In genomic region chr17:50476545-50477315, GRCh38 we compare ENCODE assay signal across 26 cellular contexts. TPM values are rescaled to one million over a fixed set of nuclear protein-coding genes. Genes with fewer than 3 reads are reported as not detected.
DNase-seq lines count a peak whose midpoint lies in the region; ATAC-seq, FAIRE-seq and TF ChIP-seq lines count a peak whose summit lies in the region.
"Had no signal": no experiment of that assay in that cellular context is flagged by ENCODE, and none has a peak within 500 bp of the region (broad histone marks: within the 10 kb centered on the region; RNA-seq: fewer than 3 reads in every experiment).

No MANE protein-coding gene starts in this region.

- H3K9me3 Mint-ChIP-seq in progenitor cell of endocrine pancreas (ENCODE audit: low read depth) = no peaks in the 10 kb centered on the region
- H3K9me3 Mint-ChIP-seq: CD8-positive, alpha-beta T cell had no signal

- H3K4me3 ChIP-seq in HUES6 (ENCODE audit: low read depth, low read length) (peak overlapping the region; percentile 32), HepG2 (replicated peaks in 1 of 3; ENCODE audit: insufficient read depth in 1 of 3, low read depth in 2 of 3, low read length in 3 of 3) (no peak overlapping the region)
- H3K4me3 ChIP-seq: gastrocnemius medialis, left lung, thyroid gland had no signal

- peak overlapping the region; percentile 21 for H2AFZ ChIP-seq in HepG2 (ENCODE audit: low read length)

- H3K27ac Mint-ChIP-seq in progenitor cell of endocrine pancreas = no peak overlapping the region
- H3K27ac Mint-ChIP-seq: activated CD8-positive, alpha-beta T cell treated with anti-CD3 and anti-CD28 coated beads, Interleukin-2, amount 10 ng/mL, durations not matched to agents 7 days and 5 days; CD8-positive, alpha-beta T cell had no signal

- TF ChIP-seq CTCF in HepG2 (CRISPR knock-in tag; IDR thresholded peaks at IDR 0.05) (no peak), progenitor cell of endocrine pancreas (IDR thresholded peaks at IDR 0.05; ENCODE audit: unreplicated experiment) (no peak)

- WGBS in HepG2 (ENCODE audit: low lambda C conversion rate) = 63% methylated on average over 18 of the region's 18 CpGs

- H3K9me3 ChIP-seq in HUES6 (ENCODE audit: control insufficient read depth, insufficient read depth, low read depth, low read length) (no peaks in the 10 kb centered on the region), HepG2 (ENCODE audit: low read length) (no peaks in the 10 kb centered on the region)
- H3K9me3 ChIP-seq: gastrocnemius medialis, left lung, SK-N-SH, thyroid gland had no signal

- TF ChIP-seq EP300 in HepG2 (IDR thresholded peaks at IDR 0.05; ENCODE audit: low read depth in 2 of 2, low read length in 2 of 2) = 0 out of 4 replicates have a peak, but pooled peaks of 1 of the 2 experiments have one; percentile 22
- TF ChIP-seq EP300 in HepG2 (CRISPR knock-in tag; IDR thresholded peaks at IDR 0.05; ENCODE audit: borderline replicate concordance) = no peak

- H3K9ac ChIP-seq in HUES6 (ENCODE audit: low read length) (no peak overlapping the region), HepG2 (ENCODE audit: insufficient read depth, low read depth, low read length) (peak overlapping the region; percentile 12; the same call in 1 of the 2 replicates)
- H3K9ac ChIP-seq: SK-N-SH had no signal

- H4K20me1 ChIP-seq in HepG2 (ENCODE audit: insufficient read depth, low read length) = peaks cover 4% of the 10 kb centered on the region; the same call in 1 of the 2 replicates

- peak in 1 of 2 experiments; percentile 32; a peak in 1 of 4 replicates for TF ChIP-seq POLR2A in HepG2 (IDR thresholded peaks at IDR 0.05; ENCODE audit: insufficient read depth in 1 of 2, low read depth in 2 of 2, low read length in 2 of 2)

- CTCF ChIA-PET in HepG2 (lab: Yijun Ruan, JAX; ENCODE audit: low intra/inter-chr PET ratio, low total read pairs) = interaction anchor here (3.0 kb wide), 1 partner anchor 48 kb away, joined by 20 read pairs; no protein-coding TSS in a partner anchor

- POLR2A ChIA-PET in HepG2 (lab: Yijun Ruan, JAX) = interaction anchor here (0.7 to 1.4 kb wide), 2 partner anchors 17 to 79 kb away, joined by 3 to 5 read pairs; partner anchors contain the start of gene LRRC59

- H3K4me1 ChIP-seq in HUES6 (ENCODE audit: control insufficient read depth, insufficient read depth, low read length) (peaks cover 11% of the 10 kb centered on the region), HepG2 (ENCODE audit: insufficient read depth, low read length) (peaks cover 47% of the 10 kb centered on the region)

- H3K27me3 Mint-ChIP-seq in progenitor cell of endocrine pancreas = peaks cover 9% of the 10 kb centered on the region

- peaks cover 5% of the 10 kb centered on the region for H3K36me3 ChIP-seq in HUES6 (ENCODE audit: control insufficient read depth, insufficient read depth, low read length)
- H3K36me3 ChIP-seq in HepG2 (replicated peaks in 1 of 2; ENCODE audit: control insufficient read depth in 1 of 2, insufficient read depth in 2 of 2, low read length in 2 of 2) = peaks cover 13% of the 10 kb centered on the region in 2 experiments; a peak in 4 of 5 replicates
- H3K36me3 ChIP-seq: gastrocnemius medialis had no signal

- peaks cover 3% of the 10 kb centered on the region for H3K79me2 ChIP-seq in HepG2 (ENCODE audit: insufficient read depth, low read length)

- peak; percentile 73 for DNase-seq in cerebellar cortex (ENCODE audit: low spot score)
- DNase-seq in HepG2 (ENCODE audit: low spot score) = peak; percentile 58
- no peak for DNase-seq in progenitor cell of endocrine pancreas (ENCODE audit: low spot score, unreplicated experiment)
- no peak for DNase-seq in DMS153 (lab: John Stamatoyannopoulos, UW)
- no peak for DNase-seq in DMS 273 treated with DMSO at 0.1 percent for 48 hours (lab: John Stamatoyannopoulos, UW)
- DNase-seq in inferior parietal cortex (ENCODE audit: extremely low spot score) = no peak
- DNase-seq: activated CD4-positive, CD25-positive, alpha-beta regulatory T cell; activated CD8-positive, alpha-beta T cell treated with anti-CD3 and anti-CD28 coated beads, Interleukin-2, amount 10 ng/mL, durations not matched to agents 7 days and 5 days; activated naive CD4-positive, alpha-beta T cell; activated T-cell treated with anti-CD3 and anti-CD28 coated beads, Interleukin-2, amount 50 U/mL, for 1 hour; amygdala; CD8-positive, alpha-beta T cell; DMS79 treated with DMSO at 0.1 percent for 48 hours; gastrocnemius medialis; NCI-H1105; NCI-H2081; SK-N-SH; stimulated activated CD4-positive, alpha-beta T cell treated with anti-CD3 and anti-CD28 coated beads, Interleukin-2, amount 100 ng/mL, for 48 hours; stimulated activated naive CD8-positive, alpha-beta T cell treated with anti-CD3 and anti-CD28 coated beads, Interleukin-15, Interleukin-2, amounts not matched to agents 100 U/mL and 50 U/mL, for 24 hours; T-helper 9 cell; thyroid gland had no signal

- H3K27ac ChIP-seq in HUES6 (ENCODE audit: low read depth, low read length) = no peak overlapping the region
- peak overlapping the region; percentile 46 for H3K27ac ChIP-seq in HepG2 (ENCODE audit: extremely low read length, insufficient read depth, low read length)
- H3K27ac ChIP-seq: left lung had no signal

- intact Hi-C loops in HepG2 (cut with micrococcal nuclease; ENCODE audit: unreplicated experiment) = loop anchor here (1.0 kb wide), 1 partner anchor 47 kb away; no protein-coding TSS in a partner anchor

- BruUV-seq in HepG2 (replicated peaks; lab: Mats Ljungman, UMichigan) = no TSS peak

- in situ Hi-C loops in HepG2 (cut with HindIII; ENCODE audit: extremely low pct_ligation_motif_present, low pct_unique_long_range_greater_than_20kb) = loop anchor here (5.0 kb wide), 1 partner anchor 79 kb away; the partner anchor contains the start of gene LRRC59

- peaks cover 9% of the 10 kb centered on the region for H3K36me3 Mint-ChIP-seq in progenitor cell of endocrine pancreas (ENCODE audit: insufficient read depth)

- H3K4me2 ChIP-seq in HepG2 (ENCODE audit: low read depth, low read length) = peak overlapping the region; percentile 46
- H3K4me2 ChIP-seq: SK-N-SH had no signal

- peaks cover 11% of the 10 kb centered on the region for H3K4me1 Mint-ChIP-seq in progenitor cell of endocrine pancreas (ENCODE audit: low read depth)

- FAIRE-seq in HepG2 (lab: Jason Lieb, UNC) = peak; percentile 89

- ATAC-seq in HepG2 = no peak
- ATAC-seq: activated CD8-positive, alpha-beta T cell treated with anti-CD3 and anti-CD28 coated beads, Interleukin-2, amount 10 ng/mL, durations not matched to agents 7 days and 5 days; CD8-positive, alpha-beta T cell; gastrocnemius medialis; left lung; stimulated activated naive CD8-positive, alpha-beta T cell treated with anti-CD3 and anti-CD28 coated beads, Interleukin-15, Interleukin-2, amounts not matched to agents 100 U/mL and 50 U/mL, for 24 hours had no signal

- no peak for TF ChIP-seq RAD21 in HepG2 (CRISPR knock-in tag; IDR thresholded peaks at IDR 0.05)

- H3K27me3 ChIP-seq in HUES6 (ENCODE audit: control insufficient read depth, insufficient read depth, low read length) (peaks cover 12% of the 10 kb centered on the region), HepG2 (ENCODE audit: control insufficient read depth in 1 of 2, insufficient read depth in 2 of 2, low read length in 2 of 2) (no peaks in the 10 kb centered on the region)
- H3K27me3 ChIP-seq: gastrocnemius medialis, thyroid gland had no signal

- peak overlapping the region; percentile 2 for H3K4me3 Mint-ChIP-seq in progenitor cell of endocrine pancreas (ENCODE audit: low read depth)
- H3K4me3 Mint-ChIP-seq: activated CD8-positive, alpha-beta T cell treated with anti-CD3 and anti-CD28 coated beads, Interleukin-2, amount 10 ng/mL, durations not matched to agents 7 days and 5 days; CD8-positive, alpha-beta T cell had no signal

RNA-seq across cellular contexts. Expression of gene RSAD1, which starts 1.9 kb away (rescaled TPM):
- total RNA-seq in HepG2 (2016; rRNA removed; fragmentation: Illumina TruSeq; extraction: Trizol) (16.0 and 22.7 TPM in 2 replicates), progenitor cell of endocrine pancreas (34.4 and 40.7 TPM in 2 replicates)
- 7.3 and 10.0 TPM in 2 replicates for total RNA-seq in HepG2 (2016; cell fraction: cytosol; rRNA removed; fragmentation: Illumina TruSeq; extraction: Trizol; ENCODE audit: low read depth)
- 16.9 and 22.5 TPM in 2 replicates for total RNA-seq in HepG2 (2016; cell fraction: insoluble cytoplasmic fraction; rRNA removed; fragmentation: Illumina TruSeq; extraction: Trizol)
- 13.4 and 14.3 TPM in 2 replicates for total RNA-seq in HepG2 (2016; cell fraction: membrane; rRNA removed; fragmentation: Illumina TruSeq; extraction: Trizol)
- total RNA-seq in HepG2 (2016; cell fraction: nucleus; rRNA removed; fragmentation: Illumina TruSeq; extraction: Trizol) = 30.4 and 33.5 TPM in 2 replicates
- polyA plus RNA-seq in HepG2 (2011; rRNA removed) = 27.7 and 36.1 TPM in 2 replicates
- polyA plus RNA-seq in HepG2 (2011; cell fraction: cytosol; rRNA removed) = 18.4 and 20.0 TPM in 2 replicates
- polyA plus RNA-seq in HepG2 (2011; cell fraction: nucleus; rRNA removed) = 105 and 113 TPM in 2 replicates
- 23.6 and 33.3 TPM in 2 replicates for polyA plus RNA-seq in HepG2 (2012)
- 5.4 and 6.8 TPM in 2 replicates for polyA plus RNA-seq in HepG2 (2016; cell fraction: cytosol; fragmentation: Illumina TruSeq; extraction: Trizol; ENCODE audit: low read depth)
- polyA plus RNA-seq in HepG2 (2016; cell fraction: insoluble cytoplasmic fraction; fragmentation: Illumina TruSeq; extraction: Trizol; ENCODE audit: low read depth) = 26.1 and 30.3 TPM in 2 replicates
- polyA plus RNA-seq in HepG2 (2016; cell fraction: membrane; fragmentation: Illumina TruSeq; extraction: Trizol; ENCODE audit: low read depth) = 12.5 and 12.8 TPM in 2 replicates
- 76.0 and 77.9 TPM in 2 replicates for polyA plus RNA-seq in HepG2 (2016; cell fraction: nucleus; fragmentation: Illumina TruSeq; extraction: Trizol; ENCODE audit: insufficient read depth, low read depth)
- polyA minus RNA-seq in HepG2 (2011; rRNA and poly(A)+ RNA removed; ENCODE audit: low replicate concordance) = 18.5 and 34.3 TPM in 2 replicates
- polyA minus RNA-seq in HepG2 (2011; cell fraction: cytosol; rRNA and poly(A)+ RNA removed) = 8.6 and 9.4 TPM in 2 replicates
- polyA minus RNA-seq in HepG2 (2011; cell fraction: nucleus; rRNA and poly(A)+ RNA removed) = 53.4 and 55.7 TPM in 2 replicates

RNA-seq across cellular contexts. Expression of gene CHAD, which starts 8.1 kb away (rescaled TPM):
- total RNA-seq in HepG2 (2016; rRNA removed; fragmentation: Illumina TruSeq; extraction: Trizol) (not detected in 2 replicates), progenitor cell of endocrine pancreas (not detected in 2 replicates)
- not detected in 2 replicates for total RNA-seq in HepG2 (2016; cell fraction: cytosol; rRNA removed; fragmentation: Illumina TruSeq; extraction: Trizol; ENCODE audit: low read depth)
- 0.09 TPM in 1 of 2 replicates, not detected in the other for total RNA-seq in HepG2 (2016; cell fraction: insoluble cytoplasmic fraction; rRNA removed; fragmentation: Illumina TruSeq; extraction: Trizol)
- total RNA-seq in HepG2 (2016; cell fraction: membrane; rRNA removed; fragmentation: Illumina TruSeq; extraction: Trizol) = not detected in 2 replicates
- not detected in 2 replicates for total RNA-seq in HepG2 (2016; cell fraction: nucleus; rRNA removed; fragmentation: Illumina TruSeq; extraction: Trizol)
- 1.4 and 2.2 TPM in 2 replicates for polyA plus RNA-seq in HepG2 (2011; rRNA removed)
- polyA plus RNA-seq in HepG2 (2011; cell fraction: cytosol; rRNA removed) = 0.56 and 1.1 TPM in 2 replicates
- polyA plus RNA-seq in HepG2 (2011; cell fraction: nucleus; rRNA removed) = 7.9 and 10.0 TPM in 2 replicates
- polyA plus RNA-seq in HepG2 (2012) = 4.3 and 5.0 TPM in 2 replicates
- not detected in 2 replicates for polyA plus RNA-seq in HepG2 (2016; cell fraction: cytosol; fragmentation: Illumina TruSeq; extraction: Trizol; ENCODE audit: low read depth)
- polyA plus RNA-seq in HepG2 (2016; cell fraction: insoluble cytoplasmic fraction; fragmentation: Illumina TruSeq; extraction: Trizol; ENCODE audit: low read depth) = not detected in 2 replicates
- polyA plus RNA-seq in HepG2 (2016; cell fraction: membrane; fragmentation: Illumina TruSeq; extraction: Trizol; ENCODE audit: low read depth) = not detected in 2 replicates
- 1.1 TPM in 1 of 2 replicates, not detected in the other for polyA plus RNA-seq in HepG2 (2016; cell fraction: nucleus; fragmentation: Illumina TruSeq; extraction: Trizol; ENCODE audit: insufficient read depth, low read depth)
- polyA minus RNA-seq in HepG2 (2011; rRNA and poly(A)+ RNA removed; ENCODE audit: low replicate concordance) = 0.07 and 1.3 TPM in 2 replicates
- not detected in 2 replicates for polyA minus RNA-seq in HepG2 (2011; cell fraction: cytosol; rRNA and poly(A)+ RNA removed)
- 0.64 and 0.87 TPM in 2 replicates for polyA minus RNA-seq in HepG2 (2011; cell fraction: nucleus; rRNA and poly(A)+ RNA removed)
- total RNA-seq: activated CD8-positive, alpha-beta T cell treated with anti-CD3 and anti-CD28 coated beads, Interleukin-2, amount 10 ng/mL, durations not matched to agents 7 days and 5 days; CD8-positive, alpha-beta T cell; myocyte; NCI-H460; RPMI7951 had no signal
- polyA plus RNA-seq: SK-N-SH had no signal

RNA-seq across cellular contexts. Expression of gene MYCBPAP, which starts 31.5 kb away (rescaled TPM):
- total RNA-seq in HepG2 (2016; rRNA removed; fragmentation: Illumina TruSeq; extraction: Trizol) (0.24 and 0.36 TPM in 2 replicates), progenitor cell of endocrine pancreas (1.7 and 3.5 TPM in 2 replicates)
- total RNA-seq in HepG2 (2016; cell fraction: cytosol; rRNA removed; fragmentation: Illumina TruSeq; extraction: Trizol; ENCODE audit: low read depth) = not detected in 2 replicates
- total RNA-seq in HepG2 (2016; cell fraction: insoluble cytoplasmic fraction; rRNA removed; fragmentation: Illumina TruSeq; extraction: Trizol) = 0.09 and 0.32 TPM in 2 replicates
- 0.41 TPM in 1 of 2 replicates, not detected in the other for total RNA-seq in HepG2 (2016; cell fraction: membrane; rRNA removed; fragmentation: Illumina TruSeq; extraction: Trizol)
- 0.47 and 1.0 TPM in 2 replicates for total RNA-seq in HepG2 (2016; cell fraction: nucleus; rRNA removed; fragmentation: Illumina TruSeq; extraction: Trizol)
- 0.18 and 0.22 TPM in 2 replicates for polyA plus RNA-seq in HepG2 (2011; rRNA removed)
- polyA plus RNA-seq in HepG2 (2011; cell fraction: cytosol; rRNA removed) = 0.12 and 0.13 TPM in 2 replicates
- polyA plus RNA-seq in HepG2 (2011; cell fraction: nucleus; rRNA removed) = 0.69 and 1.0 TPM in 2 replicates
- polyA plus RNA-seq in HepG2 (2012) = 0.48 and 0.56 TPM in 2 replicates
- polyA plus RNA-seq in HepG2 (2016; cell fraction: cytosol; fragmentation: Illumina TruSeq; extraction: Trizol; ENCODE audit: low read depth) = not detected in 2 replicates
- polyA plus RNA-seq in HepG2 (2016; cell fraction: insoluble cytoplasmic fraction; fragmentation: Illumina TruSeq; extraction: Trizol; ENCODE audit: low read depth) = 0.36 and 0.41 TPM in 2 replicates
- polyA plus RNA-seq in HepG2 (2016; cell fraction: membrane; fragmentation: Illumina TruSeq; extraction: Trizol; ENCODE audit: low read depth) = 0.07 TPM in 1 of 2 replicates, not detected in the other
- 0.93 and 1.1 TPM in 2 replicates for polyA plus RNA-seq in HepG2 (2016; cell fraction: nucleus; fragmentation: Illumina TruSeq; extraction: Trizol; ENCODE audit: insufficient read depth, low read depth)
- polyA minus RNA-seq in HepG2 (2011; rRNA and poly(A)+ RNA removed; ENCODE audit: low replicate concordance) = 0.33 TPM in 1 of 2 replicates, not detected in the other
- polyA minus RNA-seq in HepG2 (2011; cell fraction: cytosol; rRNA and poly(A)+ RNA removed) = not detected in 2 replicates
- polyA minus RNA-seq in HepG2 (2011; cell fraction: nucleus; rRNA and poly(A)+ RNA removed) = 0.52 and 0.75 TPM in 2 replicates
- total RNA-seq: gastrocnemius medialis, RPMI7951 had no signal

RNA-seq across cellular contexts. Expression of gene ACSF2, which starts 50.7 kb away (rescaled TPM):
- total RNA-seq in HepG2 (2016; rRNA removed; fragmentation: Illumina TruSeq; extraction: Trizol) (32.0 and 87.3 TPM in 2 replicates), progenitor cell of endocrine pancreas (69.7 and 72.6 TPM in 2 replicates)
- total RNA-seq in HepG2 (2016; cell fraction: cytosol; rRNA removed; fragmentation: Illumina TruSeq; extraction: Trizol; ENCODE audit: low read depth) = 20.7 and 23.9 TPM in 2 replicates
- 26.9 and 94.3 TPM in 2 replicates for total RNA-seq in HepG2 (2016; cell fraction: insoluble cytoplasmic fraction; rRNA removed; fragmentation: Illumina TruSeq; extraction: Trizol)
- 19.8 and 21.0 TPM in 2 replicates for total RNA-seq in HepG2 (2016; cell fraction: membrane; rRNA removed; fragmentation: Illumina TruSeq; extraction: Trizol)
- total RNA-seq in HepG2 (2016; cell fraction: nucleus; rRNA removed; fragmentation: Illumina TruSeq; extraction: Trizol) = 90.8 and 95.0 TPM in 2 replicates
- 109 and 117 TPM in 2 replicates for polyA plus RNA-seq in HepG2 (2011; rRNA removed)
- polyA plus RNA-seq in HepG2 (2011; cell fraction: cytosol; rRNA removed) = 68.6 and 80.4 TPM in 2 replicates
- 334 and 438 TPM in 2 replicates for polyA plus RNA-seq in HepG2 (2011; cell fraction: nucleus; rRNA removed)
- 79.7 and 97.7 TPM in 2 replicates for polyA plus RNA-seq in HepG2 (2012)
- 8.6 and 9.0 TPM in 2 replicates for polyA plus RNA-seq in HepG2 (2016; cell fraction: cytosol; fragmentation: Illumina TruSeq; extraction: Trizol; ENCODE audit: low read depth)
- polyA plus RNA-seq in HepG2 (2016; cell fraction: insoluble cytoplasmic fraction; fragmentation: Illumina TruSeq; extraction: Trizol; ENCODE audit: low read depth) = 26.3 and 30.3 TPM in 2 replicates
- 13.4 and 14.3 TPM in 2 replicates for polyA plus RNA-seq in HepG2 (2016; cell fraction: membrane; fragmentation: Illumina TruSeq; extraction: Trizol; ENCODE audit: low read depth)
- 198 and 222 TPM in 2 replicates for polyA plus RNA-seq in HepG2 (2016; cell fraction: nucleus; fragmentation: Illumina TruSeq; extraction: Trizol; ENCODE audit: insufficient read depth, low read depth)
- 87.1 and 260 TPM in 2 replicates for polyA minus RNA-seq in HepG2 (2011; rRNA and poly(A)+ RNA removed; ENCODE audit: low replicate concordance)
- polyA minus RNA-seq in HepG2 (2011; cell fraction: cytosol; rRNA and poly(A)+ RNA removed) = 32.1 and 36.7 TPM in 2 replicates
- polyA minus RNA-seq in HepG2 (2011; cell fraction: nucleus; rRNA and poly(A)+ RNA removed) = 111 and 114 TPM in 2 replicates

RNA-seq across cellular contexts. Expression of gene EPN3, which starts 55.8 kb away (rescaled TPM):
- total RNA-seq in HepG2 (2016; rRNA removed; fragmentation: Illumina TruSeq; extraction: Trizol) (0.41 and 0.95 TPM in 2 replicates), progenitor cell of endocrine pancreas (8.5 and 9.1 TPM in 2 replicates)
- 0.88 and 1.1 TPM in 2 replicates for total RNA-seq in HepG2 (2016; cell fraction: cytosol; rRNA removed; fragmentation: Illumina TruSeq; extraction: Trizol; ENCODE audit: low read depth)
- 0.54 and 0.71 TPM in 2 replicates for total RNA-seq in HepG2 (2016; cell fraction: insoluble cytoplasmic fraction; rRNA removed; fragmentation: Illumina TruSeq; extraction: Trizol)
- total RNA-seq in HepG2 (2016; cell fraction: membrane; rRNA removed; fragmentation: Illumina TruSeq; extraction: Trizol) = 0.90 and 1.3 TPM in 2 replicates
- 1.1 and 1.6 TPM in 2 replicates for total RNA-seq in HepG2 (2016; cell fraction: nucleus; rRNA removed; fragmentation: Illumina TruSeq; extraction: Trizol)
- 0.05 and 0.11 TPM in 2 replicates for polyA plus RNA-seq in HepG2 (2011; rRNA removed)
- polyA plus RNA-seq in HepG2 (2011; cell fraction: cytosol; rRNA removed) = 0.04 and 0.09 TPM in 2 replicates
- 0.23 and 0.35 TPM in 2 replicates for polyA plus RNA-seq in HepG2 (2011; cell fraction: nucleus; rRNA removed)
- 0.09 and 0.15 TPM in 2 replicates for polyA plus RNA-seq in HepG2 (2012)
- 0.40 and 0.55 TPM in 2 replicates for polyA plus RNA-seq in HepG2 (2016; cell fraction: cytosol; fragmentation: Illumina TruSeq; extraction: Trizol; ENCODE audit: low read depth)
- polyA plus RNA-seq in HepG2 (2016; cell fraction: insoluble cytoplasmic fraction; fragmentation: Illumina TruSeq; extraction: Trizol; ENCODE audit: low read depth) = 1.2 and 1.4 TPM in 2 replicates
- polyA plus RNA-seq in HepG2 (2016; cell fraction: membrane; fragmentation: Illumina TruSeq; extraction: Trizol; ENCODE audit: low read depth) = 0.73 and 0.91 TPM in 2 replicates
- 1.2 and 1.7 TPM in 2 replicates for polyA plus RNA-seq in HepG2 (2016; cell fraction: nucleus; fragmentation: Illumina TruSeq; extraction: Trizol; ENCODE audit: insufficient read depth, low read depth)
- 0.35 and 1.4 TPM in 2 replicates for polyA minus RNA-seq in HepG2 (2011; rRNA and poly(A)+ RNA removed; ENCODE audit: low replicate concordance)
- 0.20 and 0.53 TPM in 2 replicates for polyA minus RNA-seq in HepG2 (2011; cell fraction: cytosol; rRNA and poly(A)+ RNA removed)
- polyA minus RNA-seq in HepG2 (2011; cell fraction: nucleus; rRNA and poly(A)+ RNA removed) = 1.1 and 3.2 TPM in 2 replicates
- total RNA-seq: activated CD8-positive, alpha-beta T cell treated with anti-CD3 and anti-CD28 coated beads, Interleukin-2, amount 10 ng/mL, durations not matched to agents 7 days and 5 days; CD8-positive, alpha-beta T cell; gastrocnemius medialis; myocyte; RPMI7951 had no signal

Comparison
In these comparisons a context has a peak if more than half of its experiments do, and no peak if none do; other contexts are left out.
1. DNase-seq: peak in cerebellar cortex (single experiment) and HepG2 (single experiment); none in progenitor cell of endocrine pancreas (single experiment), DMS153 (single experiment), DMS 273 treated with DMSO at 0.1 percent for 48 hours (single experiment) and inferior parietal cortex (single experiment).